8 cellular contexts compared by ENCODE assay signal in the genomic region with DNA sequence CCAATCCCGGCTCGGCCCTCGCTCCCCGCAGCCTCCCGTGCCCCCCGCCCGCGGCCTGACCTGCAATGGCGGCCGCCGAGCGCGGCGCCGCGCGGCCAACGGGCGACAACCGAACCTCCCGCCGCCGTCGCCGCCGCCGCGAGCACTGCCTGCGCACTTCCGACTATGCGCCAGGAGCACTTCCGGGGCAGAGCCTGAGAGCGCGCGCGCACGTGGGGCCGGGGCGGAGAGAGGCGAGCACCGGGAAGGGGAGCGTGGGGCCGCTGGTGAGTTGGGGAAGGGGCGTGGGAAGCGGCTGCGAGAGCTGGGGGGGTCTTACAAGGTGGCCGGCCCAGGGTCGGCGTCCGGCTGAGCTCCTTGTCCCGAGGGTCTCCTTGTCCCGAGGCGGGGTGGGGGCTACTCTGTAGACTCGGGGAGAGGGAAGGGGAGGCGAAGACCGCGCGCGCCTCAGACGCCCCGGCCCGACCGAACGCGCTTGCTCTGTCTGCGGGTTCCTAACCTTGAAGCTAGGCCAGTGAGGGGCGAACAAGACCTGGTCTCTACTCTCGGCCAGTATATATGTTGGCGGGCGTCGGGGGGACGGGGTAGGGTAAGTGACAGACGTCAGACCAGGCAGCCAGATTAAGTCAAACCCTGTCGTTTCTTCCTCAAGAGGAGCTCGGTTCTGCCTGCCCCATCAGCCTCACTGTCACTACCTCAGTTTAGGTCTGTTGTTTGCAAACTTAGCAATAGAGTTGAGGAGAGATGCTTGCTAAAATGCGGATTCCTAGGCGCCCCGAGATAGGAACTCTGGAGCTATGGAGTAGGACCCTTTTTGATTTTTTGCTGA. TPM values are rescaled to one million over a fixed set of nuclear protein-coding genes. Genes with fewer than 3 reads are reported as not detected.
DNase-seq lines count a peak whose midpoint lies in the region; ATAC-seq and TF ChIP-seq lines count a peak whose summit lies in the region.

A gene with protein sequence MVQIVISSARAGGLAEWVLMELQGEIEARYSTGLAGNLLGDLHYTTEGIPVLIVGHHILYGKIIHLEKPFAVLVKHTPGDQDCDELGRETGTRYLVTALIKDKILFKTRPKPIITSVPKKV (minus strand): TSS at position 165 of the 829 bp plus-strand sequence. CDS start 11,130 bp downstream, outside the sequence.
A gene (plus strand): TSS at position 226 of the 829 bp plus-strand sequence. CDS start 811 bp downstream, outside the sequence.

- H3K4me3 Mint-ChIP-seq in IgD-negative memory B cell: peak within 1 kb of the TSS; percentile 86 to 98 (median 95)
- peak within 1 kb of the TSS; percentile 91 to 96 for H3K4me3 Mint-ChIP-seq in stimulated activated naive CD8-positive, alpha-beta T cell treated with anti-CD3 and anti-CD28 coated beads, Interleukin-15, amount 100 ng/mL, for 72 hours

- H3K79me2 ChIP-seq in neural cell (replicated peaks; ENCODE audit: insufficient read depth, low read length): peaks cover 65% of the 10 kb centered on the region

- peak within 1 kb of the TSS; percentile 71 for H3K4me2 ChIP-seq in neural cell (ENCODE audit: low read length)

- DNase-seq in DMS153 treated with DMSO at 0.1 percent for 48 hours (lab: John Stamatoyannopoulos, UW; ENCODE audit: unreplicated experiment): peak; percentile 30
- DNase-seq in SHP77 (lab: John Stamatoyannopoulos, UW): peak; percentile 68 to 83
- peak; percentile 85 for DNase-seq in activated T-helper 9 cell treated with anti-CD3 and anti-CD28 coated beads, Interleukin-2, amount 50 U/mL, for 16 hours (ENCODE audit: low read depth)
- peak; percentile 46 for DNase-seq in fibroblast of the conjunctiva (ENCODE audit: low read depth)
- DNase-seq in stimulated activated naive CD8-positive, alpha-beta T cell treated with anti-CD3 and anti-CD28 coated beads, Interleukin-15, amount 100 ng/mL, for 72 hours: peak; percentile 84 to 88

- peak within 1 kb of the TSS; percentile 98 for H3K9ac ChIP-seq in neural cell (ENCODE audit: low read length)

- no peaks in the 10 kb centered on the region for H3K9me2 ChIP-seq in neural cell (ENCODE audit: insufficient read depth, low read length)

- peak; percentile 87 for ATAC-seq in GM21528 (IDR thresholded peaks at IDR 0.05; ENCODE audit: low FRiP score, unreplicated experiment)
- ATAC-seq in stimulated activated naive CD8-positive, alpha-beta T cell treated with anti-CD3 and anti-CD28 coated beads, Interleukin-15, amount 100 ng/mL, for 72 hours: peak; percentile 98

- peaks cover 2% of the 10 kb centered on the region for H3K36me3 Mint-ChIP-seq in IgD-negative memory B cell

- peak within 1 kb of the TSS; percentile 95 for H3K27ac ChIP-seq in neural cell (ENCODE audit: low read length)

- no peaks in the 10 kb centered on the region for H3K36me3 ChIP-seq in neural cell (ENCODE audit: insufficient read depth, low read length)

- H3F3A ChIP-seq in neural cell (ENCODE audit: insufficient read depth, low read length, poor library complexity, severe bottlenecking): no peaks in the 10 kb centered on the region

- H3K27ac Mint-ChIP-seq in IgD-negative memory B cell: peak within 1 kb of the TSS; percentile 95 to 99 (median 96)
- H3K27ac Mint-ChIP-seq in stimulated activated naive CD8-positive, alpha-beta T cell treated with anti-CD3 and anti-CD28 coated beads, Interleukin-15, amount 100 ng/mL, for 72 hours: peak within 1 kb of the TSS; percentile 93 to 97

- peak; percentile 25 for TF ChIP-seq RAD21 in neural cell (conservative IDR thresholded peaks at IDR 0.05)

- H3K4me1 Mint-ChIP-seq in IgD-negative memory B cell: peaks cover 31 to 40% (median 37%) of the 10 kb centered on the region in 3 donors
- H3K4me1 Mint-ChIP-seq in stimulated activated naive CD8-positive, alpha-beta T cell treated with anti-CD3 and anti-CD28 coated beads, Interleukin-15, amount 100 ng/mL, for 72 hours: peaks cover 77% of the 10 kb centered on the region

- no peaks in the 10 kb centered on the region for H3K9me3 ChIP-seq in neural cell (ENCODE audit: low read length)

- peak within 1 kb of the TSS; percentile 83 for H3K4me3 ChIP-seq in neural cell (ENCODE audit: low read length)

- H3K27me3 ChIP-seq in neural cell (ENCODE audit: insufficient read depth, low read depth, low read length): no peaks in the 10 kb centered on the region

- H3K27me3 Mint-ChIP-seq in IgD-negative memory B cell: no peaks in the 10 kb centered on the region
- H3K27me3 Mint-ChIP-seq in stimulated activated naive CD8-positive, alpha-beta T cell treated with anti-CD3 and anti-CD28 coated beads, Interleukin-15, amount 100 ng/mL, for 72 hours: no peaks in the 10 kb centered on the region

- H4K20me1 ChIP-seq in neural cell (ENCODE audit: insufficient read depth): no peaks in the 10 kb centered on the region

- peak; percentile 13 for TF ChIP-seq CTCF in neural cell (IDR thresholded peaks at IDR 0.05; ENCODE audit: poor library complexity, severe bottlenecking)

- H3K9me3 Mint-ChIP-seq in IgD-negative memory B cell: no peaks in the 10 kb centered on the region
- H3K9me3 Mint-ChIP-seq in stimulated activated naive CD8-positive, alpha-beta T cell treated with anti-CD3 and anti-CD28 coated beads, Interleukin-15, amount 100 ng/mL, for 72 hours: no peaks in the 10 kb centered on the region

- H2AFZ ChIP-seq in neural cell (ENCODE audit: low read depth, low read length): peak within 1 kb of the TSS; percentile 57

- TF ChIP-seq EP300 in neural cell (conservative IDR thresholded peaks at IDR 0.05; ENCODE audit: poor library complexity, severe bottlenecking): peak; percentile 64

TF ChIP-seq in neural cell, 6 proteins besides CTCF, POLR2A, EP300 and RAD21:
- no peak for TF ChIP-seq EZH2 (IDR thresholded peaks at IDR 0.05; ENCODE audit: borderline replicate concordance, insufficient read depth, low read length, poor library complexity, severe bottlenecking)
- peak; percentile 38 for TF ChIP-seq TAF1 (IDR thresholded peaks at IDR 0.05; ENCODE audit: low read depth)
- TF ChIP-seq POLR2AphosphoS5 (IDR thresholded peaks at IDR 0.05): peak; percentile 92
- peak; percentile 40 for TF ChIP-seq SMC3 (conservative IDR thresholded peaks at IDR 0.05; ENCODE audit: poor library complexity)
- TF ChIP-seq MXI1 (conservative IDR thresholded peaks at IDR 0.05; ENCODE audit: poor library complexity, severe bottlenecking): peak; percentile 99
- TF ChIP-seq, protein P1, sequence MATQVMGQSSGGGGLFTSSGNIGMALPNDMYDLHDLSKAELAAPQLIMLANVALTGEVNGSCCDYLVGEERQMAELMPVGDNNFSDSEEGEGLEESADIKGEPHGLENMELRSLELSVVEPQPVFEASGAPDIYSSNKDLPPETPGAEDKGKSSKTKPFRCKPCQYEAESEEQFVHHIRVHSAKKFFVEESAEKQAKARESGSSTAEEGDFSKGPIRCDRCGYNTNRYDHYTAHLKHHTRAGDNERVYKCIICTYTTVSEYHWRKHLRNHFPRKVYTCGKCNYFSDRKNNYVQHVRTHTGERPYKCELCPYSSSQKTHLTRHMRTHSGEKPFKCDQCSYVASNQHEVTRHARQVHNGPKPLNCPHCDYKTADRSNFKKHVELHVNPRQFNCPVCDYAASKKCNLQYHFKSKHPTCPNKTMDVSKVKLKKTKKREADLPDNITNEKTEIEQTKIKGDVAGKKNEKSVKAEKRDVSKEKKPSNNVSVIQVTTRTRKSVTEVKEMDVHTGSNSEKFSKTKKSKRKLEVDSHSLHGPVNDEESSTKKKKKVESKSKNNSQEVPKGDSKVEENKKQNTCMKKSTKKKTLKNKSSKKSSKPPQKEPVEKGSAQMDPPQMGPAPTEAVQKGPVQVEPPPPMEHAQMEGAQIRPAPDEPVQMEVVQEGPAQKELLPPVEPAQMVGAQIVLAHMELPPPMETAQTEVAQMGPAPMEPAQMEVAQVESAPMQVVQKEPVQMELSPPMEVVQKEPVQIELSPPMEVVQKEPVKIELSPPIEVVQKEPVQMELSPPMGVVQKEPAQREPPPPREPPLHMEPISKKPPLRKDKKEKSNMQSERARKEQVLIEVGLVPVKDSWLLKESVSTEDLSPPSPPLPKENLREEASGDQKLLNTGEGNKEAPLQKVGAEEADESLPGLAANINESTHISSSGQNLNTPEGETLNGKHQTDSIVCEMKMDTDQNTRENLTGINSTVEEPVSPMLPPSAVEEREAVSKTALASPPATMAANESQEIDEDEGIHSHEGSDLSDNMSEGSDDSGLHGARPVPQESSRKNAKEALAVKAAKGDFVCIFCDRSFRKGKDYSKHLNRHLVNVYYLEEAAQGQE (IDR thresholded peaks at IDR 0.05; ENCODE audit: borderline replicate concordance): no peak

RNA-seq across cellular contexts. Expression of the first gene that starts in this region (rescaled TPM):
- polyA plus RNA-seq in IgD-negative memory B cell (184 TPM), neural cell (109 and 133 TPM in 2 replicates)
- polyA minus RNA-seq in neural cell: 100 and 119 TPM in 2 replicates

RNA-seq across cellular contexts. Expression of the second gene that starts in this region (rescaled TPM):
- polyA plus RNA-seq in IgD-negative memory B cell (55.0 TPM), neural cell (18.5 and 23.6 TPM in 2 replicates)
- polyA minus RNA-seq in neural cell: 30.6 and 35.1 TPM in 2 replicates

Comparison
In these comparisons a context has a peak if more than half of its experiments do, and no peak if none do; other contexts are left out.
1. Peak in every context shown above with its lines: DNase-seq, ATAC-seq, H3K4me3 ChIP-seq and H3K27ac ChIP-seq.
2. DNase-seq: peak in every context shown above with its lines; median percentile 86 in stimulated activated naive CD8-positive, alpha-beta T cell treated with anti-CD3 and anti-CD28 coated beads, Interleukin-15, amount 100 ng/mL, for 72 hours; 85 in activated T-helper 9 cell treated with anti-CD3 and anti-CD28 coated beads, Interleukin-2, amount 50 U/mL, for 16 hours; 76 in SHP77; 46 in fibroblast of the conjunctiva; 30 in DMS153 treated with DMSO at 0.1 percent for 48 hours.